In genomic region chr22:27663031-27663367, GRCh38 we compare ENCODE assay signal across 1 cellular context.
TF ChIP-seq lines count a peak whose summit lies in the region.

No MANE protein-coding gene starts in this region.

TF ChIP-seq in WTC11, 78 proteins besides CTCF, POLR2A, EP300 and RAD21:
- TF ChIP-seq ATF2 (CRISPR knock-in tag; IDR thresholded peaks at IDR 0.05; ENCODE audit: borderline replicate concordance, low read depth) = no peak
- TF ChIP-seq, protein P1, sequence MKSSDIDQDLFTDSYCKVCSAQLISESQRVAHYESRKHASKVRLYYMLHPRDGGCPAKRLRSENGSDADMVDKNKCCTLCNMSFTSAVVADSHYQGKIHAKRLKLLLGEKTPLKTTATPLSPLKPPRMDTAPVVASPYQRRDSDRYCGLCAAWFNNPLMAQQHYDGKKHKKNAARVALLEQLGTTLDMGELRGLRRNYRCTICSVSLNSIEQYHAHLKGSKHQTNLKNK (CRISPR knock-in tag; IDR thresholded peaks at IDR 0.05) = no peak
- no peak for TF ChIP-seq NFE2L1 (CRISPR knock-in tag; IDR thresholded peaks at IDR 0.05)
- TF ChIP-seq, protein P2, sequence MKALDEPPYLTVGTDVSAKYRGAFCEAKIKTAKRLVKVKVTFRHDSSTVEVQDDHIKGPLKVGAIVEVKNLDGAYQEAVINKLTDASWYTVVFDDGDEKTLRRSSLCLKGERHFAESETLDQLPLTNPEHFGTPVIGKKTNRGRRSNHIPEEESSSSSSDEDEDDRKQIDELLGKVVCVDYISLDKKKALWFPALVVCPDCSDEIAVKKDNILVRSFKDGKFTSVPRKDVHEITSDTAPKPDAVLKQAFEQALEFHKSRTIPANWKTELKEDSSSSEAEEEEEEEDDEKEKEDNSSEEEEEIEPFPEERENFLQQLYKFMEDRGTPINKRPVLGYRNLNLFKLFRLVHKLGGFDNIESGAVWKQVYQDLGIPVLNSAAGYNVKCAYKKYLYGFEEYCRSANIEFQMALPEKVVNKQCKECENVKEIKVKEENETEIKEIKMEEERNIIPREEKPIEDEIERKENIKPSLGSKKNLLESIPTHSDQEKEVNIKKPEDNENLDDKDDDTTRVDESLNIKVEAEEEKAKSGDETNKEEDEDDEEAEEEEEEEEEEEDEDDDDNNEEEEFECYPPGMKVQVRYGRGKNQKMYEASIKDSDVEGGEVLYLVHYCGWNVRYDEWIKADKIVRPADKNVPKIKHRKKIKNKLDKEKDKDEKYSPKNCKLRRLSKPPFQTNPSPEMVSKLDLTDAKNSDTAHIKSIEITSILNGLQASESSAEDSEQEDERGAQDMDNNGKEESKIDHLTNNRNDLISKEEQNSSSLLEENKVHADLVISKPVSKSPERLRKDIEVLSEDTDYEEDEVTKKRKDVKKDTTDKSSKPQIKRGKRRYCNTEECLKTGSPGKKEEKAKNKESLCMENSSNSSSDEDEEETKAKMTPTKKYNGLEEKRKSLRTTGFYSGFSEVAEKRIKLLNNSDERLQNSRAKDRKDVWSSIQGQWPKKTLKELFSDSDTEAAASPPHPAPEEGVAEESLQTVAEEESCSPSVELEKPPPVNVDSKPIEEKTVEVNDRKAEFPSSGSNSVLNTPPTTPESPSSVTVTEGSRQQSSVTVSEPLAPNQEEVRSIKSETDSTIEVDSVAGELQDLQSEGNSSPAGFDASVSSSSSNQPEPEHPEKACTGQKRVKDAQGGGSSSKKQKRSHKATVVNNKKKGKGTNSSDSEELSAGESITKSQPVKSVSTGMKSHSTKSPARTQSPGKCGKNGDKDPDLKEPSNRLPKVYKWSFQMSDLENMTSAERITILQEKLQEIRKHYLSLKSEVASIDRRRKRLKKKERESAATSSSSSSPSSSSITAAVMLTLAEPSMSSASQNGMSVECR (CRISPR knock-in tag; IDR thresholded peaks at IDR 0.05; ENCODE audit: borderline replicate concordance) = no peak
- no peak for TF ChIP-seq ZNF219 (CRISPR knock-in tag; IDR thresholded peaks at IDR 0.05; ENCODE audit: borderline replicate concordance)
- no peak for TF ChIP-seq SMAD4 (CRISPR knock-in tag; IDR thresholded peaks at IDR 0.05)
- TF ChIP-seq ZNF416 (CRISPR knock-in tag; IDR thresholded peaks at IDR 0.05) = no peak
- no peak for TF ChIP-seq FOXJ3 (CRISPR knock-in tag; IDR thresholded peaks at IDR 0.05; ENCODE audit: borderline replicate concordance)
- no peak for TF ChIP-seq CDX4 (CRISPR knock-in tag; IDR thresholded peaks at IDR 0.05; ENCODE audit: borderline replicate concordance)
- TF ChIP-seq ELF4 (CRISPR knock-in tag; IDR thresholded peaks at IDR 0.05; ENCODE audit: low read depth) = no peak
- TF ChIP-seq ZBTB21 (CRISPR knock-in tag; IDR thresholded peaks at IDR 0.05; ENCODE audit: borderline replicate concordance) = no peak
- TF ChIP-seq NR2C2 (CRISPR knock-in tag; IDR thresholded peaks at IDR 0.05) = no peak
- TF ChIP-seq, protein P3, sequence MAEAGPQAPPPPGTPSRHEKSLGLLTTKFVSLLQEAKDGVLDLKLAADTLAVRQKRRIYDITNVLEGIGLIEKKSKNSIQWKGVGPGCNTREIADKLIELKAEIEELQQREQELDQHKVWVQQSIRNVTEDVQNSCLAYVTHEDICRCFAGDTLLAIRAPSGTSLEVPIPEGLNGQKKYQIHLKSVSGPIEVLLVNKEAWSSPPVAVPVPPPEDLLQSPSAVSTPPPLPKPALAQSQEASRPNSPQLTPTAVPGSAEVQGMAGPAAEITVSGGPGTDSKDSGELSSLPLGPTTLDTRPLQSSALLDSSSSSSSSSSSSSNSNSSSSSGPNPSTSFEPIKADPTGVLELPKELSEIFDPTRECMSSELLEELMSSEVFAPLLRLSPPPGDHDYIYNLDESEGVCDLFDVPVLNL (CRISPR knock-in tag; IDR thresholded peaks at IDR 0.05; ENCODE audit: borderline replicate concordance, low read depth) = no peak
- TF ChIP-seq CREB1 (CRISPR knock-in tag; IDR thresholded peaks at IDR 0.05) = no peak
- no peak for TF ChIP-seq TEAD4 (CRISPR knock-in tag; IDR thresholded peaks at IDR 0.05)
- TF ChIP-seq GTF2I (CRISPR knock-in tag; conservative IDR thresholded peaks at IDR 0.05) = no peak
- TF ChIP-seq, protein P4, sequence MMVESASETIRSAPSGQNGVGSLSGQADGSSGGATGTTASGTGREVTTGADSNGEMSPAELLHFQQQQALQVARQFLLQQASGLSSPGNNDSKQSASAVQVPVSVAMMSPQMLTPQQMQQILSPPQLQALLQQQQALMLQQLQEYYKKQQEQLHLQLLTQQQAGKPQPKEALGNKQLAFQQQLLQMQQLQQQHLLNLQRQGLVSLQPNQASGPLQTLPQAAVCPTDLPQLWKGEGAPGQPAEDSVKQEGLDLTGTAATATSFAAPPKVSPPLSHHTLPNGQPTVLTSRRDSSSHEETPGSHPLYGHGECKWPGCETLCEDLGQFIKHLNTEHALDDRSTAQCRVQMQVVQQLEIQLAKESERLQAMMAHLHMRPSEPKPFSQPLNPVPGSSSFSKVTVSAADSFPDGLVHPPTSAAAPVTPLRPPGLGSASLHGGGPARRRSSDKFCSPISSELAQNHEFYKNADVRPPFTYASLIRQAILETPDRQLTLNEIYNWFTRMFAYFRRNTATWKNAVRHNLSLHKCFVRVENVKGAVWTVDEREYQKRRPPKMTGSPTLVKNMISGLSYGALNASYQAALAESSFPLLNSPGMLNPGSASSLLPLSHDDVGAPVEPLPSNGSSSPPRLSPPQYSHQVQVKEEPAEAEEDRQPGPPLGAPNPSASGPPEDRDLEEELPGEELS (CRISPR knock-in tag; IDR thresholded peaks at IDR 0.05) = no peak
